Comparison of ENCODE assay signal across 8 cellular contexts in genomic region chrX:71254092-71254941, GRCh38. TPM values are rescaled to one million over a fixed set of nuclear protein-coding genes. Genes with fewer than 3 reads are reported as not detected.
DNase-seq lines count a peak whose midpoint lies in the region; ATAC-seq, FAIRE-seq and TF ChIP-seq lines count a peak whose summit lies in the region.

Gene ZMYM3 (minus strand): TSS chrX:71254140. CDS start chrX:71253255, 885 bp downstream.

- H3K4me3 ChIP-seq in adipocyte (ENCODE audit: low read length) (peak within 1 kb of the TSS; percentile 89), cardiac muscle cell (peak within 1 kb of the TSS; percentile 74), trophoblast cell (ENCODE audit: low read depth, low read length) (peak within 1 kb of the TSS; percentile 79), tibial nerve (peak within 1 kb of the TSS; percentile 48 to 69 (median 60))

- TF ChIP-seq EP300 in tibial nerve (IDR thresholded peaks at IDR 0.05), result peak in 1 of 2 donors; percentile 62

- CTCF ChIA-PET in T-cell (lab: Charles Lee), result interaction anchor here (0.5 to 2.1 kb wide), 7 partner anchors 10 to 396 kb away, joined by 3 to 22 read pairs (median 3); partner anchors contain the start of genes NONO (in 2 of the 2) and TAF1 (in 1 of the 2)

- peak within 1 kb of the TSS; percentile 61 for H2AFZ ChIP-seq in trophoblast cell (ENCODE audit: insufficient read depth, low read length, poor library complexity)

- H2BK5ac ChIP-seq in trophoblast cell (ENCODE audit: low read depth, low read length, poor library complexity), result peak within 1 kb of the TSS; percentile 69

- H3K4me2 ChIP-seq in trophoblast cell (ENCODE audit: low read length), result peak within 1 kb of the TSS; percentile 94

- peak; percentile 52; the same call in 1 of the 2 replicates for TF ChIP-seq POLR2A in GM12892 (IDR thresholded peaks at IDR 0.05; ENCODE audit: low read depth, low read length)
- TF ChIP-seq POLR2A in tibial nerve (IDR thresholded peaks at IDR 0.05), result no peak

- H3K36me3 ChIP-seq in adipocyte (ENCODE audit: control insufficient read depth, insufficient read depth, low read length, severe bottlenecking), result peaks cover 9% of the 10 kb centered on the region
- no peaks in the 10 kb centered on the region for H3K36me3 ChIP-seq in cardiac muscle cell
- peaks cover 17 to 18% of the 10 kb centered on the region in 2 experiments for H3K36me3 ChIP-seq in trophoblast cell (ENCODE audit: control insufficient read depth in 1 of 2, insufficient read depth in 2 of 2, low read length in 2 of 2)
- peaks cover 0 to 13% (median 0%) of the 10 kb centered on the region in 3 donors for H3K36me3 ChIP-seq in tibial nerve

- no peaks in the 10 kb centered on the region for H3K27me3 Mint-ChIP-seq in T-cell

- peaks cover 9% of the 10 kb centered on the region for H3K79me1 ChIP-seq in trophoblast cell (ENCODE audit: low read length)

- H3K27ac ChIP-seq in cardiac muscle cell (peak within 1 kb of the TSS; percentile 93), trophoblast cell (ENCODE audit: low read depth, low read length) (peak within 1 kb of the TSS; percentile 72), tibial nerve (peak within 1 kb of the TSS; percentile 70 to 92 (median 86))

- no peak for TF ChIP-seq CTCF in cardiac muscle cell (IDR thresholded peaks at IDR 0.05; ENCODE audit: low read depth, low read length)
- TF ChIP-seq CTCF in tibial nerve (IDR thresholded peaks at IDR 0.05), result peak in 2 of 5 experiments; percentile 17 to 38

- H3K4me3 Mint-ChIP-seq in T-cell, result peak within 1 kb of the TSS; percentile 89 to 92 (median 89)

- POLR2A ChIA-PET in T-cell (lab: Charles Lee), result interaction anchor here (0.5 to 1.6 kb wide), 8 partner anchors 22 to 738 kb away, joined by 3 to 9 read pairs (median 4); partner anchors contain the start of genes TAF1 (in 2 of the 2), IL2RG (in 1 of the 2) and NONO (in 1 of the 2)

- H3K4ac ChIP-seq in trophoblast cell (ENCODE audit: low read depth, low read length), result peak within 1 kb of the TSS; percentile 53

- H3K18ac ChIP-seq in trophoblast cell (ENCODE audit: low read length), result peak within 1 kb of the TSS; percentile 77

- peak within 1 kb of the TSS; percentile 92 for H3K14ac ChIP-seq in trophoblast cell (ENCODE audit: low read length)

- no CpG with 5 or more reads among the region's 54 CpGs for WGBS in trophoblast cell (ENCODE audit: extremely low coverage, insufficient coverage, insufficient read length)
- 0 to 44% methylated on average over 13 to 46 of the region's 54 CpGs for WGBS in tibial nerve, 2 donors

- H4K91ac ChIP-seq in trophoblast cell (ENCODE audit: low read depth, low read length), result peak within 1 kb of the TSS; percentile 77

- H3K27ac Mint-ChIP-seq in T-cell, result peak within 1 kb of the TSS; percentile 89 to 93

- H3K36me3 Mint-ChIP-seq in T-cell, result peaks cover 4% of the 10 kb centered on the region

- peak within 1 kb of the TSS; percentile 62 for H2BK120ac ChIP-seq in trophoblast cell (ENCODE audit: insufficient read depth, low read length, poor library complexity)

- H3K4me1 ChIP-seq in adipocyte (ENCODE audit: control insufficient read depth, insufficient read depth, low read length), result peaks cover 8% of the 10 kb centered on the region
- H3K4me1 ChIP-seq in cardiac muscle cell (ENCODE audit: low read depth), result peaks cover 8% of the 10 kb centered on the region
- peaks cover 6 to 9% of the 10 kb centered on the region in 2 experiments for H3K4me1 ChIP-seq in trophoblast cell (ENCODE audit: control insufficient read depth in 1 of 2, insufficient read depth in 2 of 2, low read length in 2 of 2)
- H3K4me1 ChIP-seq in tibial nerve, result peaks cover 0 to 25% (median 8%) of the 10 kb centered on the region in 4 donors

- H3K79me2 ChIP-seq in trophoblast cell (ENCODE audit: control insufficient read depth, insufficient read depth, low read length, poor library complexity), result peaks cover 2% of the 10 kb centered on the region

- no peak within 1 kb of the TSS for H3K23ac ChIP-seq in trophoblast cell (ENCODE audit: low read length)

- H3K4me1 Mint-ChIP-seq in T-cell, result peaks cover 21 to 34% (median 26%) of the 10 kb centered on the region in 3 donors

- H3K9ac ChIP-seq in adipocyte (ENCODE audit: low read length) (peak within 1 kb of the TSS; percentile 89), trophoblast cell (ENCODE audit: low read length) (peak within 1 kb of the TSS; percentile 80)

- DNase-seq in GM12892 (ENCODE audit: insufficient read length) (peak; percentile 81), NCI-H146 (lab: John Stamatoyannopoulos, UW) (peak; percentile 86), T-cell (peak; percentile 55 to 85 (median 76)), adipocyte (ENCODE audit: low read depth) (peak; percentile 90), cardiac muscle cell (ENCODE audit: low read depth in 1 of 2, low spot score in 1 of 2) (peak; percentile 89 to 90), trophoblast cell (peak; percentile 70 to 77), tibial nerve (ENCODE audit: low spot score in 2 of 2) (peak; percentile 64 to 75)

- H3K27me3 ChIP-seq in adipocyte (replicated peaks; ENCODE audit: control insufficient read depth, insufficient read depth, low read length) (no peaks in the 10 kb centered on the region), cardiac muscle cell (no peaks in the 10 kb centered on the region), trophoblast cell (ENCODE audit: insufficient read depth, low read length) (no peaks in the 10 kb centered on the region), tibial nerve (no peaks in the 10 kb centered on the region)

- peak within 1 kb of the TSS; percentile 91 for H4K8ac ChIP-seq in trophoblast cell (ENCODE audit: low read depth, low read length)

- H3K9me3 Mint-ChIP-seq in T-cell, result no peaks in the 10 kb centered on the region

- H4K12ac ChIP-seq in trophoblast cell (ENCODE audit: low read depth, low read length), result peak within 1 kb of the TSS; percentile 75

- ATAC-seq in HG02852 (IDR thresholded peaks at IDR 0.05; ENCODE audit: unreplicated experiment) (peak; percentile 84), T-cell (replicated peaks in 1 of 4) (peak; percentile 83 to 88 (median 84))

- FAIRE-seq in GM12892 (lab: Jason Lieb, UNC), result no peak

- H2BK12ac ChIP-seq in trophoblast cell (ENCODE audit: low read length), result peak within 1 kb of the TSS; percentile 35

- peak within 1 kb of the TSS; percentile 15 for H2AK5ac ChIP-seq in trophoblast cell (ENCODE audit: low read length)

- H3K9me3 ChIP-seq in adipocyte (ENCODE audit: control insufficient read depth, low read length), result no peaks in the 10 kb centered on the region
- H3K9me3 ChIP-seq in cardiac muscle cell (ENCODE audit: low read depth), result no peaks in the 10 kb centered on the region
- H3K9me3 ChIP-seq in trophoblast cell (ENCODE audit: insufficient read depth, low read depth, low read length), result no peaks in the 10 kb centered on the region
- H3K9me3 ChIP-seq in tibial nerve, result no peaks in the 10 kb centered on the region

RNA-seq across cellular contexts. Expression of gene ZMYM3, which starts in this region (rescaled TPM):
- polyA plus RNA-seq in GM12892 (2012; ENCODE audit: missing spikeins), result 14.1 TPM
- total RNA-seq in T-cell (10 to 100 TPM; 23.6 to 32.4 (median 28.7) TPM), cardiac muscle cell (77.8 and 112 TPM in 2 replicates), tibial nerve (10 to 100 TPM; 13.2 to 21.0 (median 17.4) TPM)
- polyA plus RNA-seq in cardiac muscle cell, result 24.8 and 34.4 TPM in 2 replicates
- 22.7 and 23.5 TPM in 2 replicates for polyA plus RNA-seq in trophoblast cell (2013)

Comparison
In these comparisons a context has a peak if more than half of its experiments do, and no peak if none do; other contexts are left out.
1. Peak in every context shown above with its lines: DNase-seq, ATAC-seq, H3K4me3 ChIP-seq and H3K27ac ChIP-seq.